9 cellular contexts compared by ENCODE assay signal in the genomic region with DNA sequence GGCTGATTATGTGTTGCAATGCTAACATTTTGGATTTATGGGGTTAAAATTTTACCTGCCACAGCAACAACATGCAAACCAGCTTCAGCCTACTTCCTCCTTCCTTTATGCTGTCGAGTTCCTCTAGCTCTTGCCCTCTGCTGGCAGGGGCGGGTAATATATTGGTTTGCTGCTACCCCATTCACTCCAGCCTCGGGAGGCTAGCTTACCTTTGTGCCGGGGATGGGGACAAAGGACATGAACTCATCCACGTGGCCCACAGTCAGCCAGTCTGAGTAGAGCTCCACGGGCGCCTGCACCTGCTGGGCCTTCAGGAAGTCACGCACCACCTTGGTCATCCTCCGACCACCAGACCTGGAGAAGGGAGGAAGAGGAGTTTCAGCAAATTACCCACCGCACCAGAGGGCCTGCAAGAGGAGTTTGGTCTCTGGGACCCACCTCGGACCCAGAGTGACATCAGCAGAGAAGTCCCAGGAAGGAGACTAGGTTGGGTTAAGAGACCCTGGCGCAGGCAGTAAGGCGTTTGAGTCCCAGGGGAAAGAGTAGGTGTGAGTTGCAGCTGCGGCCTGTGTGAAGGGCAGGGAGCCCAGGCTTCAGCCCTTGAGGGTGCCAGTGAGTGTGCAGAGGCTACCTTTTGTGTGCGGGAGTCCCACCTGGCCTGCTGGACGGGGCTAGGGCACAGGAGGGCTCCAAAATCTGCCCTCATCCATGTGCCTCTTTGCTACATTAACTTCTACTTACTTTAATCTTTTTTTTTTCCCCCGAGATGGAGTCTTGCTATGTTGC. TPM values are rescaled to one million over a fixed set of nuclear protein-coding genes. Genes with fewer than 3 reads are reported as not detected.
DNase-seq lines count a peak whose midpoint lies in the region; ATAC-seq, FAIRE-seq and TF ChIP-seq lines count a peak whose summit lies in the region.
"Had no signal": no experiment of that assay in that cellular context is flagged by ENCODE, and none has a peak within 500 bp of the region (broad histone marks: within the 10 kb centered on the region; RNA-seq: fewer than 3 reads in every experiment).

No MANE protein-coding gene starts in this region.

- H3K27me3 ChIP-seq in MM.1S (replicated peaks; ENCODE audit: insufficient read depth, low read length) = peaks cover 50% of the 10 kb centered on the region
- peaks cover 47 to 62% of the 10 kb centered on the region in 2 experiments for H3K27me3 ChIP-seq in K562 (ENCODE audit: control insufficient read depth in 2 of 2, insufficient read depth in 2 of 2, low read length in 2 of 2)
- H3K27me3 ChIP-seq in osteoblast (ENCODE audit: insufficient read depth, low read length) = no peaks in the 10 kb centered on the region

- 9% methylated on average over 15 of the region's 17 CpGs for WGBS in K562 (ENCODE audit: insufficient coverage, low coverage, missing lambda C conversion rate)

- CTCF ChIA-PET in K562 (lab: Yijun Ruan, JAX; ENCODE audit: low intra/inter-chr PET ratio) = interaction anchor here (0.6 kb wide), 1 partner anchor 25 kb away, joined by 4 read pairs; no protein-coding TSS in a partner anchor

- TF ChIP-seq EP300 in K562 (IDR thresholded peaks at IDR 0.05; ENCODE audit: low read length) = no peak

- H3K9ac ChIP-seq in MM.1S (ENCODE audit: low read length) (no peak overlapping the region), K562 (ENCODE audit: insufficient read depth in 1 of 2, low read depth in 2 of 2, low read length in 2 of 2) (no peak overlapping the region)

- no peak overlapping the region for H3K4me2 ChIP-seq in MM.1S (ENCODE audit: low read depth, low read length)
- no peak overlapping the region for H3K4me2 ChIP-seq in K562 (ENCODE audit: insufficient read depth, low read length)
- no peak overlapping the region for H3K4me2 ChIP-seq in osteoblast (ENCODE audit: insufficient read depth, low read length)

- DNase-seq in SHP77 (lab: John Stamatoyannopoulos, UW) (peak; percentile 38 to 56), SHP77 treated with DMSO at 0.1 percent for 48 hours (lab: John Stamatoyannopoulos, UW) (no peak), MM.1S (peak; percentile 57), K562 (ENCODE audit: extremely low read depth in 1 of 4, low spot score in 3 of 4) (peak; percentile 57 to 82 (median 70)), osteoblast (ENCODE audit: insufficient read length, low spot score, missing footprints) (peak; percentile 85), NCI-H748 (lab: John Stamatoyannopoulos, UW; ENCODE audit: unreplicated experiment) (no peak), GF-D8 (lab: John Stamatoyannopoulos, UW) (no peak)

- H3K36me3 ChIP-seq in MM.1S (replicated peaks; ENCODE audit: insufficient read depth, low read length) = no peaks in the 10 kb centered on the region
- H3K36me3 ChIP-seq in K562 (ENCODE audit: control insufficient read depth, insufficient read depth, low read length) = no peaks in the 10 kb centered on the region
- H3K36me3 ChIP-seq in osteoblast (ENCODE audit: insufficient read depth, low read length) = no peaks in the 10 kb centered on the region

- H4K20me1 ChIP-seq in MM.1S (ENCODE audit: insufficient read depth, low read length) = no peaks in the 10 kb centered on the region
- no peaks in the 10 kb centered on the region for H4K20me1 ChIP-seq in K562 (replicated peaks; ENCODE audit: control insufficient read depth, insufficient read depth, low read length)
- H4K20me1 ChIP-seq in osteoblast (ENCODE audit: insufficient read depth, low read length) = no peaks in the 10 kb centered on the region

- no peaks in the 10 kb centered on the region for H3K9me2 ChIP-seq in MM.1S (replicated peaks; ENCODE audit: insufficient read depth, low read length)

- no peak for TF ChIP-seq POLR2A in K562 (conservative IDR thresholded peaks at IDR 0.05)

- POLR2A ChIA-PET in K562 (lab: Yijun Ruan, JAX) = interaction anchor here (0.6 to 1.2 kb wide), 3 partner anchors 9 to 714 kb away, joined by 3 to 6 read pairs (median 4); no protein-coding TSS in a partner anchor

- ATAC-seq in K562 (peak; percentile 87), HG03159 (IDR thresholded peaks at IDR 0.05; ENCODE audit: unreplicated experiment) (no peak)

- H3K27ac ChIP-seq in MM.1S (ENCODE audit: low read length) (no peak overlapping the region), K562 (ENCODE audit: extremely low read depth, low read depth, low read length) (no peak overlapping the region), osteoblast (ENCODE audit: low read depth, low read length) (no peak overlapping the region)

- H3K9me3 ChIP-seq in MM.1S (replicated peaks; ENCODE audit: insufficient read depth, low read length) = no peaks in the 10 kb centered on the region
- H3K9me3 ChIP-seq in K562 (replicated peaks; ENCODE audit: control insufficient read depth, insufficient read depth, low read depth, low read length) = no peaks in the 10 kb centered on the region
- no peaks in the 10 kb centered on the region for H3K9me3 ChIP-seq in osteoblast (ENCODE audit: low read depth, low read length)

- H3K4me1 ChIP-seq in MM.1S (ENCODE audit: low read length) (no peaks in the 10 kb centered on the region), K562 (replicated peaks in 1 of 2; ENCODE audit: control insufficient read depth in 2 of 2, insufficient read depth in 2 of 2, low read length in 2 of 2) (peaks cover 0 to 3% of the 10 kb centered on the region in 2 experiments; a peak in 1 of 5 replicates), osteoblast (ENCODE audit: insufficient read depth, low read length) (no peaks in the 10 kb centered on the region)

- no peaks in the 10 kb centered on the region for H3K9me1 ChIP-seq in K562 (ENCODE audit: control insufficient read depth, insufficient read depth, low read length)

- no peaks in the 10 kb centered on the region for H3K79me2 ChIP-seq in MM.1S (ENCODE audit: low read length)
- no peaks in the 10 kb centered on the region for H3K79me2 ChIP-seq in K562 (ENCODE audit: control insufficient read depth, insufficient read depth, low read length)
- no peaks in the 10 kb centered on the region for H3K79me2 ChIP-seq in osteoblast (ENCODE audit: insufficient read depth, low read length)

- H3K4me3 ChIP-seq in MM.1S (ENCODE audit: low read length) (no peak overlapping the region), K562 (no peak overlapping the region), osteoblast (ENCODE audit: insufficient read depth, low read length) (no peak overlapping the region)

- no peak overlapping the region for H2AFZ ChIP-seq in MM.1S (ENCODE audit: low read length)
- H2AFZ ChIP-seq in K562 (ENCODE audit: low read depth, low read length) = no peak overlapping the region
- no peak overlapping the region for H2AFZ ChIP-seq in osteoblast (ENCODE audit: low read length)

- intact Hi-C loops in K562 (cut with micrococcal nuclease) = no loop called here

- H3F3A ChIP-seq in MM.1S (ENCODE audit: insufficient read depth, low read length) = no peaks in the 10 kb centered on the region

- BruUV-seq in K562 (replicated peaks; lab: Mats Ljungman, UMichigan) = no TSS peak

- peak in 1 of 2 experiments; percentile 40; a peak in 2 of 4 replicates for TF ChIP-seq RAD21 in K562 (CRISPR knock-in tag; conservative IDR thresholded peaks at IDR 0.05 in 1 of 2, IDR thresholded peaks at IDR 0.05 in 1 of 2)

- in situ Hi-C loops in K562 (cut with MboI) = no loop called here

- FAIRE-seq in K562 (lab: Jason Lieb, UNC) = peak; percentile 91

- TF ChIP-seq CTCF in MM.1S (IDR thresholded peaks at IDR 0.05; ENCODE audit: low read length) = peak; percentile 68
- peak; percentile 65 to 69 (median 65) for TF ChIP-seq CTCF in K562 (IDR thresholded peaks at IDR 0.05 in 2 of 3, conservative IDR thresholded peaks at IDR 0.05 in 1 of 3; ENCODE audit: insufficient read depth in 2 of 3, low read depth in 1 of 3, low read length in 3 of 3)
- TF ChIP-seq CTCF in osteoblast (IDR thresholded peaks at IDR 0.05; ENCODE audit: extremely low read depth, low read depth, low read length) = peak; percentile 42

TF ChIP-seq in K562, 482 proteins besides CTCF, POLR2A, EP300 and RAD21 (continues in another document):
- TF ChIP-seq CC2D1A (IDR thresholded peaks at IDR 0.05) (0 out of 2 replicates have a peak, but pooled peaks have one; percentile 32), SMARCA5 (IDR thresholded peaks at IDR 0.05) (peak; percentile 63; the same call in 1 of the 2 replicates)

RNA-seq across cellular contexts. Expression of a gene that starts 21.8 kb away (rescaled TPM):
- total RNA-seq in K562 (2011; cell fraction: chromatin; rRNA removed; ENCODE audit: low replicate concordance) = 91.4 and 102 TPM in 2 replicates
- total RNA-seq in K562 (2011; cell fraction: nucleolus; rRNA removed) = 89.1 and 94.7 TPM in 2 replicates
- total RNA-seq in K562 (2011; cell fraction: nucleoplasm; rRNA removed) = 110 and 139 TPM in 2 replicates
- total RNA-seq in K562 (2014; rRNA removed) (351 and 360 TPM in 2 replicates), K562 (2014; rRNA removed; fragmentation: Illumina TruSeq; extraction: Trizol) (396 and 465 TPM in 2 replicates), K562 (2015; rRNA removed; fragmentation: Illumina TruSeq; extraction: Trizol) (365 and 377 TPM in 2 replicates), K562 (2021) (263 and 299 TPM in 2 replicates), osteoblast (87.6 and 87.8 TPM in 2 replicates)
- polyA plus RNA-seq in K562 (2011; rRNA removed) (453 and 554 TPM in 2 replicates), K562 (2014; fragmentation: Illumina TruSeq; extraction: Trizol) (373 and 453 TPM in 2 replicates), K562 (2014; fragmentation: Nextera tagmentation; extraction: Ambion mirVana) (100 to 1,000 TPM; 207 to 339 TPM), K562 (2014; rRNA removed) (390 and 400 TPM in 2 replicates)
- 249 and 308 TPM in 2 replicates for polyA plus RNA-seq in K562 (2011; cell fraction: cytosol; rRNA removed)
- 138 and 220 TPM in 2 replicates for polyA plus RNA-seq in K562 (2011; cell fraction: nucleus; rRNA removed)
- 229 and 275 TPM in 2 replicates for polyA plus RNA-seq in K562 (2012)
- polyA minus RNA-seq in K562 (2011; rRNA and poly(A)+ RNA removed) = 703 TPM in 2 replicates
- polyA minus RNA-seq in K562 (2011; cell fraction: cytosol; rRNA and poly(A)+ RNA removed) = 133 and 188 TPM in 2 replicates
- polyA minus RNA-seq in K562 (2011; cell fraction: nucleus; rRNA and poly(A)+ RNA removed) = 40.4 and 84.2 TPM in 2 replicates

RNA-seq across cellular contexts. Expression of a gene that starts 43.6 kb away (rescaled TPM):
- total RNA-seq in K562 (2011; cell fraction: chromatin; rRNA removed; ENCODE audit: low replicate concordance) = not detected in 2 replicates
- total RNA-seq in K562 (2011; cell fraction: nucleolus; rRNA removed) = not detected in 2 replicates
- not detected in 2 replicates for total RNA-seq in K562 (2011; cell fraction: nucleoplasm; rRNA removed)
- total RNA-seq in K562 (2014; rRNA removed) (not detected in 2 replicates), K562 (2014; rRNA removed; fragmentation: Illumina TruSeq; extraction: Trizol) (not detected in 2 replicates), K562 (2015; rRNA removed; fragmentation: Illumina TruSeq; extraction: Trizol) (not detected in 2 replicates), K562 (2021) (0.11 and 0.13 TPM in 2 replicates), osteoblast (under 0.01 and 0.29 TPM in 2 replicates)
- polyA plus RNA-seq in K562 (2011; rRNA removed) (0.01 TPM in 2 replicates), K562 (2014; fragmentation: Illumina TruSeq; extraction: Trizol) (not detected in 2 replicates), K562 (2014; fragmentation: Nextera tagmentation; extraction: Ambion mirVana) (under 1 TPM; 0.01 TPM), K562 (2014; rRNA removed) (not detected in 2 replicates)
- 0.03 TPM in 1 of 2 replicates, not detected in the other for polyA plus RNA-seq in K562 (2011; cell fraction: cytosol; rRNA removed)
- polyA plus RNA-seq in K562 (2011; cell fraction: nucleus; rRNA removed) = not detected in 2 replicates
- 0.05 TPM in 1 of 2 replicates, not detected in the other for polyA plus RNA-seq in K562 (2012)
- polyA minus RNA-seq in K562 (2011; rRNA and poly(A)+ RNA removed) = not detected in 2 replicates
- polyA minus RNA-seq in K562 (2011; cell fraction: cytosol; rRNA and poly(A)+ RNA removed) = not detected in 2 replicates
- not detected in 2 replicates for polyA minus RNA-seq in K562 (2011; cell fraction: nucleus; rRNA and poly(A)+ RNA removed)
- total RNA-seq: pulmonary artery endothelial cell had no signal

Comparison
In these comparisons a context has a peak if more than half of its experiments do, and no peak if none do; other contexts are left out.
1. DNase-seq: peak in SHP77 (2 of 2), MM.1S (single experiment), K562 (4 of 4) and osteoblast (single experiment); none in SHP77 treated with DMSO at 0.1 percent for 48 hours (single experiment), NCI-H748 (single experiment) and GF-D8 (single experiment).
2. Peak in every context shown above with its lines, with median percentiles within 50 percentile points of each other: CTCF ChIP-seq.